Comparison of ENCODE assay signal across 8 cellular contexts in the genomic region with DNA sequence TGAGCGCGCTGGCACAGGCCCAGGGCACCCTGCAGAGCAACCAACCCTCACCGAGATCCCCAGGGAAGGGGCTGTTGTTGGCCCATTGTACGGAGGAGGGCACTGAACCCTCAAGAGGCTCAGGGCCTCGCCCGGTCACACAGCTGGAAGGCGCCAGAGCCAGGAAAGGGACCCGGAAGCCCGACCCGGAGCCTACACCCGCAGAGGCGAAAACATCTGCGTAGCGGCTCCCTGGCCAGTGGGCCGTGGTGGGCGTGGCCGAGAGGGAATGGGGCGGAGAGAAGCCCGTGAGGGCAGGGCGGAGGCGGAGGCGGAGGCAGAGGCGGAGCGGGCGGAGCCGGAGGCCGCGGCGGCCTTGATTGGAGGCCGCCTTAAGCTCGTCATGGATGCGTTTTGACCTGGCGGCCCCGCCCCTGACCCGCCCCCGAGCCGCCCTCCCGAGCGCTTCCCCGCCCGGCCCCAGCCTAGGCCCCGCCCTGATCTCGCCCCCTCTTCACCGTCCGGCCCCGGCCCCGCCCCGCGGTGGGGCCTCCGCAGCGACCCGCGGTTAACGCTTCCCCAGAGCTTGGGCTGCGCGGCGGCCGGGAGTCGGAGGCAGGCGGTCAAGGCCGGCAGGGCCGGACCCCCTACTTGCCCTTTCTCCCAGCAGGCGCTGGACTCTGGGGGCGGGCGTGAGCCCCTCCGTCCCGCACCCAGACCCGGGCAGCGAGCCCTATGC. TPM values are rescaled to one million over a fixed set of nuclear protein-coding genes. Genes with fewer than 3 reads are reported as not detected.
DNase-seq lines count a peak whose midpoint lies in the region; ATAC-seq, FAIRE-seq and TF ChIP-seq lines count a peak whose summit lies in the region.

No MANE protein-coding gene starts in this region.

- H3K9me3 ChIP-seq in DND-41 (ENCODE audit: insufficient read depth, low read length, severe bottlenecking) (no peaks in the 10 kb centered on the region), KOPT-K1 (ENCODE audit: insufficient read depth, low read length, poor library complexity, severe bottlenecking) (no peaks in the 10 kb centered on the region)

- no peak for TF ChIP-seq CTCF in DND-41 (IDR thresholded peaks at IDR 0.05; ENCODE audit: borderline replicate concordance, extremely low read depth, low read length, poor library complexity, severe bottlenecking)

- H2AFZ ChIP-seq in DND-41 (ENCODE audit: low read depth, low read length), result peak overlapping the region; percentile 97

- POLR2A ChIA-PET in naive thymus-derived CD8-positive, alpha-beta T cell (lab: Charles Lee), result interaction anchor here (0.6 to 5.0 kb wide), 46 partner anchors 8 to 946 kb away, joined by 3 to 145 read pairs (median 4); partner anchors contain the start of genes COL9A3, DIDO1, GID8 and NTSR1

- DNase-seq in DND-41 (peak; percentile 96), RCC 7860 (ENCODE audit: low spot score) (peak; percentile 95), fibroblast of gingiva (ENCODE audit: low read depth) (peak; percentile 97)
- peak; percentile 96 for DNase-seq in activated T-helper 1 cell treated with anti-CD3 and anti-CD28 coated beads, Interleukin-12 subunit alpha, Interleukin-12 subunit beta, Interleukin-2, Interleukin-4 antibody, amounts not matched to agents 30 ng/mL and 10 ng/mL and 1 ng/mL, durations not matched to agents 14 hours and 24 hours and 36 hours (ENCODE audit: low spot score)
- peak; percentile 83 to 97 (median 94) for DNase-seq in naive thymus-derived CD8-positive, alpha-beta T cell

- ATAC-seq in DND-41 (ENCODE audit: insufficient read depth, low read depth) (peak; percentile 77), GM21825 (IDR thresholded peaks at IDR 0.05; ENCODE audit: unreplicated experiment) (peak; percentile 58)
- ATAC-seq in naive thymus-derived CD8-positive, alpha-beta T cell, result peak; percentile 62 to 75
- ATAC-seq in stimulated activated memory B cell treated with anti-CD40 and anti-IgM and Interleukin-4, amounts not matched to agents 10 μg/mL and 1 μg/mL and 100 μg/mL, for 72 hours, result peak; percentile 88

- H3K27ac Mint-ChIP-seq in activated T-helper 1 cell treated with anti-CD3 and anti-CD28 coated beads, Interleukin-12 subunit alpha, Interleukin-12 subunit beta, Interleukin-2, Interleukin-4 antibody, amounts not matched to agents 30 ng/mL and 10 ng/mL and 1 ng/mL, durations not matched to agents 14 hours and 24 hours and 36 hours, result peak overlapping the region; percentile 91
- peak overlapping the region; percentile 88 to 98 (median 96) for H3K27ac Mint-ChIP-seq in naive thymus-derived CD8-positive, alpha-beta T cell
- peak overlapping the region; percentile 89 for H3K27ac Mint-ChIP-seq in stimulated activated memory B cell treated with anti-CD40 and anti-IgM and Interleukin-4, amounts not matched to agents 10 μg/mL and 1 μg/mL and 100 μg/mL, for 72 hours

- peaks cover 9% of the 10 kb centered on the region for H3K27me3 Mint-ChIP-seq in activated T-helper 1 cell treated with anti-CD3 and anti-CD28 coated beads, Interleukin-12 subunit alpha, Interleukin-12 subunit beta, Interleukin-2, Interleukin-4 antibody, amounts not matched to agents 30 ng/mL and 10 ng/mL and 1 ng/mL, durations not matched to agents 14 hours and 24 hours and 36 hours (ENCODE audit: insufficient read depth)
- H3K27me3 Mint-ChIP-seq in naive thymus-derived CD8-positive, alpha-beta T cell, result no peaks in the 10 kb centered on the region
- H3K27me3 Mint-ChIP-seq in stimulated activated memory B cell treated with anti-CD40 and anti-IgM and Interleukin-4, amounts not matched to agents 10 μg/mL and 1 μg/mL and 100 μg/mL, for 72 hours, result no peaks in the 10 kb centered on the region

- peaks cover 46% of the 10 kb centered on the region for H3K4me1 ChIP-seq in DND-41 (ENCODE audit: insufficient read depth, low read length)

- H3K79me2 ChIP-seq in DND-41 (ENCODE audit: insufficient read depth, low read length), result peaks cover 26% of the 10 kb centered on the region

- peak; percentile 37 for FAIRE-seq in RCC 7860 (lab: Jason Lieb, UNC)

- H3K4me3 ChIP-seq in DND-41 (ENCODE audit: low read depth in 1 of 2, low read length in 2 of 2), result peak overlapping the region; percentile 12 to 84

- H3K4me1 Mint-ChIP-seq in activated T-helper 1 cell treated with anti-CD3 and anti-CD28 coated beads, Interleukin-12 subunit alpha, Interleukin-12 subunit beta, Interleukin-2, Interleukin-4 antibody, amounts not matched to agents 30 ng/mL and 10 ng/mL and 1 ng/mL, durations not matched to agents 14 hours and 24 hours and 36 hours (ENCODE audit: low read depth), result peaks cover 15% of the 10 kb centered on the region
- H3K4me1 Mint-ChIP-seq in naive thymus-derived CD8-positive, alpha-beta T cell, result peaks cover 14 to 48% (median 44%) of the 10 kb centered on the region in 4 donors
- peaks cover 59% of the 10 kb centered on the region for H3K4me1 Mint-ChIP-seq in stimulated activated memory B cell treated with anti-CD40 and anti-IgM and Interleukin-4, amounts not matched to agents 10 μg/mL and 1 μg/mL and 100 μg/mL, for 72 hours

- H3K27ac ChIP-seq in DND-41 (ENCODE audit: low read length) (peak overlapping the region; percentile 96), KOPT-K1 (ENCODE audit: low read depth, low read length, poor library complexity, severe bottlenecking) (peak overlapping the region; percentile 83)

- peaks cover 23% of the 10 kb centered on the region for H4K20me1 ChIP-seq in DND-41 (ENCODE audit: insufficient read depth, low read length)

- H3K36me3 Mint-ChIP-seq in activated T-helper 1 cell treated with anti-CD3 and anti-CD28 coated beads, Interleukin-12 subunit alpha, Interleukin-12 subunit beta, Interleukin-2, Interleukin-4 antibody, amounts not matched to agents 30 ng/mL and 10 ng/mL and 1 ng/mL, durations not matched to agents 14 hours and 24 hours and 36 hours (ENCODE audit: low read depth), result peaks cover 9% of the 10 kb centered on the region
- H3K36me3 Mint-ChIP-seq in naive thymus-derived CD8-positive, alpha-beta T cell, result peaks cover 0 to 9% (median under 1%) of the 10 kb centered on the region in 3 donors
- peaks cover 17% of the 10 kb centered on the region for H3K36me3 Mint-ChIP-seq in stimulated activated memory B cell treated with anti-CD40 and anti-IgM and Interleukin-4, amounts not matched to agents 10 μg/mL and 1 μg/mL and 100 μg/mL, for 72 hours

- peak overlapping the region; percentile 100 for H3K4me2 ChIP-seq in DND-41 (ENCODE audit: insufficient read depth, low read length)

- intact Hi-C loops in activated T-helper 1 cell treated with anti-CD3 and anti-CD28 coated beads, Interleukin-12 subunit alpha, Interleukin-12 subunit beta, Interleukin-2, Interleukin-4 antibody, amounts not matched to agents 30 ng/mL and 10 ng/mL and 1 ng/mL, durations not matched to agents 14 hours and 24 hours and 36 hours (cut with micrococcal nuclease), result loop anchor here (1.0 to 10.0 kb wide), 14 partner anchors 10 to 729 kb away; partner anchors contain the start of genes ADRM1, CABLES2, LSM14B and OGFR

- no peaks in the 10 kb centered on the region for H3K27me3 ChIP-seq in DND-41 (ENCODE audit: insufficient read depth, low read length, poor library complexity)

- no peaks in the 10 kb centered on the region for H3K9me3 Mint-ChIP-seq in activated T-helper 1 cell treated with anti-CD3 and anti-CD28 coated beads, Interleukin-12 subunit alpha, Interleukin-12 subunit beta, Interleukin-2, Interleukin-4 antibody, amounts not matched to agents 30 ng/mL and 10 ng/mL and 1 ng/mL, durations not matched to agents 14 hours and 24 hours and 36 hours
- H3K9me3 Mint-ChIP-seq in naive thymus-derived CD8-positive, alpha-beta T cell, result no peaks in the 10 kb centered on the region
- no peaks in the 10 kb centered on the region for H3K9me3 Mint-ChIP-seq in stimulated activated memory B cell treated with anti-CD40 and anti-IgM and Interleukin-4, amounts not matched to agents 10 μg/mL and 1 μg/mL and 100 μg/mL, for 72 hours

- peak overlapping the region; percentile 81 for H3K4me3 Mint-ChIP-seq in activated T-helper 1 cell treated with anti-CD3 and anti-CD28 coated beads, Interleukin-12 subunit alpha, Interleukin-12 subunit beta, Interleukin-2, Interleukin-4 antibody, amounts not matched to agents 30 ng/mL and 10 ng/mL and 1 ng/mL, durations not matched to agents 14 hours and 24 hours and 36 hours
- peak overlapping the region; percentile 82 to 90 (median 86) for H3K4me3 Mint-ChIP-seq in naive thymus-derived CD8-positive, alpha-beta T cell
- H3K4me3 Mint-ChIP-seq in stimulated activated memory B cell treated with anti-CD40 and anti-IgM and Interleukin-4, amounts not matched to agents 10 μg/mL and 1 μg/mL and 100 μg/mL, for 72 hours, result peak overlapping the region; percentile 82

- H3K36me3 ChIP-seq in DND-41 (ENCODE audit: insufficient read depth, low read length) (peaks cover 23% of the 10 kb centered on the region), KOPT-K1 (ENCODE audit: insufficient read depth, low read length) (peaks cover 18% of the 10 kb centered on the region)

- peak overlapping the region; percentile 87 for H3K9ac ChIP-seq in DND-41 (ENCODE audit: low read depth, low read length)

RNA-seq across cellular contexts. Expression of gene MRGBP, which starts 2.1 kb away (rescaled TPM):
- 17.8 and 19.5 TPM in 2 replicates for total RNA-seq in activated T-helper 1 cell treated with anti-CD3 and anti-CD28 coated beads, Interleukin-12 subunit alpha, Interleukin-12 subunit beta, Interleukin-2, Interleukin-4 antibody, amounts not matched to agents 30 ng/mL and 10 ng/mL and 1 ng/mL, durations not matched to agents 14 hours and 24 hours and 36 hours
- total RNA-seq in naive thymus-derived CD8-positive, alpha-beta T cell, result 10 to 100 TPM; 13.6 to 14.2 TPM
- 10 to 100 TPM in 1 of 3 donors, 1 to 10 TPM in 2; 7.4 to 10.2 (median 9.0) TPM for polyA plus RNA-seq in naive thymus-derived CD8-positive, alpha-beta T cell

RNA-seq across cellular contexts. Expression of gene OGFR, which starts 10.5 kb away (rescaled TPM):
- 51.2 and 56.4 TPM in 2 replicates for total RNA-seq in activated T-helper 1 cell treated with anti-CD3 and anti-CD28 coated beads, Interleukin-12 subunit alpha, Interleukin-12 subunit beta, Interleukin-2, Interleukin-4 antibody, amounts not matched to agents 30 ng/mL and 10 ng/mL and 1 ng/mL, durations not matched to agents 14 hours and 24 hours and 36 hours
- 10 to 100 TPM; 77.1 to 79.9 TPM for total RNA-seq in naive thymus-derived CD8-positive, alpha-beta T cell
- polyA plus RNA-seq in naive thymus-derived CD8-positive, alpha-beta T cell, result 10 to 100 TPM; 26.5 to 58.2 (median 40.1) TPM

RNA-seq across cellular contexts. Expression of gene COL9A3, which starts 22.7 kb away (rescaled TPM):
- total RNA-seq in activated T-helper 1 cell treated with anti-CD3 and anti-CD28 coated beads, Interleukin-12 subunit alpha, Interleukin-12 subunit beta, Interleukin-2, Interleukin-4 antibody, amounts not matched to agents 30 ng/mL and 10 ng/mL and 1 ng/mL, durations not matched to agents 14 hours and 24 hours and 36 hours, result not detected in 2 replicates
- total RNA-seq in naive thymus-derived CD8-positive, alpha-beta T cell, result 1 to 10 TPM; 1.2 to 2.2 TPM
- under 1 TPM in 1 of 3 donors, not detected in 2; 0.15 TPM for polyA plus RNA-seq in naive thymus-derived CD8-positive, alpha-beta T cell

Comparison
In these comparisons a context has a peak if more than half of its experiments do, and no peak if none do; other contexts are left out.
1. Peak in every context shown above with its lines: DNase-seq, ATAC-seq, H3K4me3 ChIP-seq and H3K27ac ChIP-seq.